14 cellular contexts compared by ENCODE assay signal in the genomic region with DNA sequence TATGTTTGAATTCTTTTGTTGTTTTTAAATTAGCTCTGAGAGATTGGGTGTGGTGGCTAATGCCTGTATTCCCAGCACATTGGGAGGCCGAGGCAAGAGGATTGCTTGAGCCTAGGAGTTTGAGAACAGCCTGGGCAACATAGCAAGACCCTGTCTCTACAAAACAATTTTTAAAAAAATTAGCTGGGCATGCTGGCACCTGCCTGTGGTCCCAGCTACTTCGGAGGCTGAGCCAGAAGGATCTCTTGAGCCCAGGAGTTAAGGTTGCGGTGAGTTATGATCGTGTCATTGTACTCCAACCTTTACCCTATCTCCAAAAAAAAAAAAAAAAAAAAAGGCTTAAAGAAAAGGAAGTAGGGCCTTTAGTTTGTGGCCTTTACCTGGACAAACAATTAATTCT. TPM values are rescaled to one million over a fixed set of nuclear protein-coding genes. Genes with fewer than 3 reads are reported as not detected.
DNase-seq lines count a peak whose midpoint lies in the region; ATAC-seq and TF ChIP-seq lines count a peak whose summit lies in the region.
"Had no signal": no experiment of that assay in that cellular context is flagged by ENCODE, and none has a peak within 500 bp of the region (broad histone marks: within the 10 kb centered on the region; RNA-seq: fewer than 3 reads in every experiment).

No MANE protein-coding gene starts in this region.

- peaks cover 4% of the 10 kb centered on the region for H3K36me3 ChIP-seq in A673 (ENCODE audit: insufficient read depth, low read length, poor library complexity, severe bottlenecking)
- H3K36me3 ChIP-seq in PC-3 (ENCODE audit: low read depth, low read length), result peaks cover 3% of the 10 kb centered on the region
- peaks cover 0 to 26% (median 10%) of the 10 kb centered on the region in 4 donors for H3K36me3 ChIP-seq in esophagus muscularis mucosa
- H3K36me3 ChIP-seq in osteoblast (ENCODE audit: insufficient read depth, low read length), result peaks cover 19% of the 10 kb centered on the region
- H3K36me3 ChIP-seq in OCI-LY7 (ENCODE audit: insufficient read depth, low read length), result peaks cover 69% of the 10 kb centered on the region

- H3K9me3 ChIP-seq in A673 (ENCODE audit: low read depth, low read length, poor library complexity, severe bottlenecking) (no peaks in the 10 kb centered on the region), PC-3 (ENCODE audit: low read length) (no peaks in the 10 kb centered on the region), esophagus muscularis mucosa (no peaks in the 10 kb centered on the region), osteoblast (ENCODE audit: low read depth, low read length) (no peaks in the 10 kb centered on the region), OCI-LY7 (ENCODE audit: low read length) (no peaks in the 10 kb centered on the region)
- H3K9me3 ChIP-seq: left lung had no signal

- CTCF ChIA-PET in A673 (lab: Charles Lee) (no interaction called here), PC-3 (lab: Charles Lee) (interaction anchor here (0.6 kb wide), 1 partner anchor 1706 kb away, joined by 5 read pairs; no protein-coding TSS in a partner anchor), OCI-LY7 (lab: Charles Lee; ENCODE audit: unreplicated experiment) (no interaction called here)

- H3K9me2 ChIP-seq in PC-3 (replicated peaks; ENCODE audit: low read length) (no peaks in the 10 kb centered on the region), OCI-LY7 (ENCODE audit: insufficient read depth, low read length) (no peaks in the 10 kb centered on the region)

- BruUV-seq in A673 (replicated peaks; lab: Mats Ljungman, UMichigan) (no TSS peak), PC-3 (replicated peaks; lab: Mats Ljungman, UMichigan) (no TSS peak), OCI-LY7 (replicated peaks; lab: Mats Ljungman, UMichigan) (no TSS peak)

- peak overlapping the region; percentile 46 for H3K4me2 ChIP-seq in PC-3 (ENCODE audit: low read length)
- H3K4me2 ChIP-seq in osteoblast (ENCODE audit: insufficient read depth, low read length), result peak overlapping the region; percentile 58
- no peak overlapping the region for H3K4me2 ChIP-seq in OCI-LY7 (ENCODE audit: low read length)

- no peak for TF ChIP-seq POLR2A in esophagus muscularis mucosa (IDR thresholded peaks at IDR 0.05; ENCODE audit: low read depth)

- H3K27ac ChIP-seq in A673 (ENCODE audit: low read depth, low read length, poor library complexity, severe bottlenecking), result peak overlapping the region; percentile 17
- peak overlapping the region; percentile 66 for H3K27ac ChIP-seq in PC-3 (ENCODE audit: low read length)
- peak overlapping the region; percentile 79 to 98 (median 84) for H3K27ac ChIP-seq in esophagus muscularis mucosa (replicated peaks in 1 of 4)
- H3K27ac ChIP-seq in osteoblast (ENCODE audit: low read depth, low read length), result peak overlapping the region; percentile 2
- H3K27ac ChIP-seq in OCI-LY7 (ENCODE audit: low read depth, low read length, poor library complexity, severe bottlenecking), result no peak overlapping the region
- H3K27ac ChIP-seq: left lung had no signal

- WGBS in esophagus muscularis mucosa, result 72% methylated on average over 4 of the region's 4 CpGs

- ATAC-seq in PC-3 (no peak), GM19023 (IDR thresholded peaks at IDR 0.05; ENCODE audit: unreplicated experiment) (no peak)
- ATAC-seq: activated T-helper 17 cell treated with anti-CD3 and anti-CD28 coated beads, Interleukin-2, amount 50 U/mL, for 72 hours; effector memory CD8-positive, alpha-beta T cell had no signal

- H3K9ac ChIP-seq in PC-3 (ENCODE audit: low read length), result no peak overlapping the region; the same call in 1 of the 2 replicates

- H3K79me2 ChIP-seq in PC-3 (ENCODE audit: low read length) (0 out of 2 replicates have a peak, but pooled peaks cover 3% of the 10 kb centered on the region), osteoblast (ENCODE audit: insufficient read depth, low read length) (peaks cover 12% of the 10 kb centered on the region), OCI-LY7 (ENCODE audit: insufficient read depth, low read depth, low read length) (no peaks in the 10 kb centered on the region)

- H3F3A ChIP-seq in PC-3 (ENCODE audit: low read length, unreplicated experiment), result no peaks in the 10 kb centered on the region

- no peak for TF ChIP-seq CTCF in A673 (conservative IDR thresholded peaks at IDR 0.05; ENCODE audit: low read depth, low read length)
- TF ChIP-seq CTCF in PC-3 (conservative IDR thresholded peaks at IDR 0.05; ENCODE audit: low read depth, low read length), result no peak
- no peak for TF ChIP-seq CTCF in esophagus muscularis mucosa (IDR thresholded peaks at IDR 0.05)
- no peak for TF ChIP-seq CTCF in osteoblast (IDR thresholded peaks at IDR 0.05; ENCODE audit: extremely low read depth, low read depth, low read length)
- no peak for TF ChIP-seq CTCF in OCI-LY7 (conservative IDR thresholded peaks at IDR 0.05; ENCODE audit: low read length)

- H3K27me3 ChIP-seq in A673 (replicated peaks; ENCODE audit: insufficient read depth, low read depth, low read length, poor library complexity), result no peaks in the 10 kb centered on the region
- no peaks in the 10 kb centered on the region for H3K27me3 ChIP-seq in PC-3 (ENCODE audit: low read length)
- no peaks in the 10 kb centered on the region for H3K27me3 ChIP-seq in esophagus muscularis mucosa
- no peaks in the 10 kb centered on the region for H3K27me3 ChIP-seq in osteoblast (ENCODE audit: insufficient read depth, low read length)
- H3K27me3 ChIP-seq: left lung had no signal

- POLR2A ChIA-PET in A673 (lab: Charles Lee; ENCODE audit: low non-redundant PET) (no interaction called here), PC-3 (lab: Charles Lee; ENCODE audit: unreplicated experiment) (no interaction called here), OCI-LY7 (lab: Charles Lee) (interaction anchor here (1.9 to 2.2 kb wide), 2 partner anchors 10 to 22 kb away, joined by 6 to 15 read pairs; no protein-coding TSS in a partner anchor)

- intact Hi-C loops in A673 (cut with micrococcal nuclease; ENCODE audit: unreplicated experiment) (no loop called here), PC-3 (cut with micrococcal nuclease) (no loop called here), esophagus muscularis mucosa (cut with DNase I) (loop anchor here (5.0 kb wide), 1 partner anchor 52 kb away; no protein-coding TSS in a partner anchor), OCI-LY7 (cut with micrococcal nuclease; ENCODE audit: unreplicated experiment) (no loop called here)

- H4K20me1 ChIP-seq in PC-3 (ENCODE audit: low read length) (no peaks in the 10 kb centered on the region), osteoblast (ENCODE audit: insufficient read depth, low read length) (peaks cover 8% of the 10 kb centered on the region), OCI-LY7 (ENCODE audit: insufficient read depth, low read length) (no peaks in the 10 kb centered on the region)

- TF ChIP-seq EP300 in esophagus muscularis mucosa (IDR thresholded peaks at IDR 0.05), result no peak

- H2AFZ ChIP-seq in PC-3 (ENCODE audit: low read length) (no peak overlapping the region), osteoblast (ENCODE audit: low read length) (no peak overlapping the region), OCI-LY7 (ENCODE audit: low read length) (no peak overlapping the region)

- H3K4me1 ChIP-seq in A673 (ENCODE audit: insufficient read depth, low read length, poor library complexity, severe bottlenecking), result peaks cover 36% of the 10 kb centered on the region
- H3K4me1 ChIP-seq in PC-3 (ENCODE audit: insufficient read depth, low read length), result peaks cover 32% of the 10 kb centered on the region
- H3K4me1 ChIP-seq in esophagus muscularis mucosa, result peaks cover 24 to 68% (median 60%) of the 10 kb centered on the region in 4 donors
- peaks cover 13% of the 10 kb centered on the region for H3K4me1 ChIP-seq in osteoblast (ENCODE audit: insufficient read depth, low read length)
- H3K4me1 ChIP-seq in OCI-LY7 (ENCODE audit: insufficient read depth, low read length, poor library complexity, severe bottlenecking), result peaks cover 8% of the 10 kb centered on the region

- DNase-seq in A673 (ENCODE audit: low spot score), result no peak
- DNase-seq in PC-3, result peak; percentile 21
- no peak for DNase-seq in esophagus muscularis mucosa (ENCODE audit: extremely low spot score)
- DNase-seq in osteoblast (ENCODE audit: insufficient read length, low spot score, missing footprints), result no peak
- no peak for DNase-seq in activated CD8-positive, alpha-beta memory T cell treated with anti-CD3 and anti-CD28 coated beads, Interleukin-2, amount 50 U/mL, for 48 hours
- no peak for DNase-seq in NK-92 (lab: John Stamatoyannopoulos, UW; ENCODE audit: unreplicated experiment)
- no peak for DNase-seq in OCI-LY7 (ENCODE audit: low spot score)
- DNase-seq: activated CD4-positive, alpha-beta T cell treated with anti-CD3 and anti-CD28 coated beads for 4 hours; DMS153; effector memory CD8-positive, alpha-beta T cell; left lung had no signal

- H3K4me3 ChIP-seq in A673 (ENCODE audit: low read depth, low read length, poor library complexity, severe bottlenecking) (no peak overlapping the region), PC-3 (ENCODE audit: low read length) (no peak overlapping the region), esophagus muscularis mucosa (no peak overlapping the region), osteoblast (ENCODE audit: insufficient read depth, low read length) (no peak overlapping the region), OCI-LY7 (ENCODE audit: low read depth, low read length, poor library complexity, severe bottlenecking) (no peak overlapping the region)
- H3K4me3 ChIP-seq: left lung, skin epidermis had no signal

RNA-seq across cellular contexts. Expression of a gene that starts 22.9 kb away (rescaled TPM):
- total RNA-seq in A673 (2021), result 15.9 and 18.1 TPM in 2 replicates
- total RNA-seq in PC-3 (2014; rRNA removed), result 10.1 and 12.0 TPM in 2 replicates
- 10 to 100 TPM; 19.7 to 31.7 (median 24.5) TPM for total RNA-seq in esophagus muscularis mucosa
- total RNA-seq in osteoblast, result 9.7 and 10.5 TPM in 2 replicates
- 13.7 and 15.6 TPM in 2 replicates for total RNA-seq in OCI-LY7 (2014; rRNA removed; shearing (Covaris generic))
- total RNA-seq in OCI-LY7 (2022), result 13.0 and 13.9 TPM in 2 replicates

RNA-seq across cellular contexts. Expression of a gene that starts 58.8 kb away (rescaled TPM):
- total RNA-seq in A673 (2021) (67.2 and 74.0 TPM in 2 replicates), PC-3 (2014; rRNA removed) (69.6 and 81.4 TPM in 2 replicates), esophagus muscularis mucosa (100 to 1,000 TPM in 3 of 4 donors, 10 to 100 TPM in 1; 93.9 to 311 (median 211) TPM), osteoblast (1.8 and 2.2 TPM in 2 replicates), OCI-LY7 (2022) (32.6 and 32.9 TPM in 2 replicates)
- 33.2 and 48.2 TPM in 2 replicates for total RNA-seq in OCI-LY7 (2014; rRNA removed; shearing (Covaris generic))

Comparison
In these comparisons a context has a peak if more than half of its experiments do, and no peak if none do; other contexts are left out.
1. RNA of a gene that starts 58.8 kb away (total RNA-seq): 93.9 to 311 TPM in esophagus muscularis mucosa, 67.2 to 74.0 TPM in A673, 69.6 to 81.4 TPM in PC-3 and 32.6 to 48.2 TPM in OCI-LY7; 1.8 to 2.2 TPM in osteoblast; every median in the first group is over 10 times any median in the second.